Comparison of ENCODE assay signal across 18 cellular contexts in the genomic region with DNA sequence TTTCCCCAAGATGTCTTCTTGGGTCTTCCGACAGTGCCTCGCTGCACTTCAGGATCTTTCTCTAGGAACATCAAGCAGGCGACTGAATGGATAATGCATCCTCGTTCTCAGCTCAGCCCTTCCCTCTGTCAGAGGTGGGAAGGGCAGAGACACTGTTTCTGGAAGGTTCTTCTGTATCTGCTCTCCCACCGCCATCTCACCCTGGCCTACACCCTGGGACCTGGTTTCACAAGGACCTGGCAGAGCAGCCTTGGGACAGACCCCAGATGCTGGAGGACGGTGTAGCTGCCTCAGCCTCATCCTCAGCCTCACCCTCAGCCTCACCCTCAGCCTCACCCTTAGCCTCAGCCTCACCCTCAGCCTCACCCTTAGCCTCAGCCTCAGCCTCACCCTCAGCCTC. TPM values are rescaled to one million over a fixed set of nuclear protein-coding genes. Genes with fewer than 3 reads are reported as not detected.
DNase-seq lines count a peak whose midpoint lies in the region; ATAC-seq, FAIRE-seq and TF ChIP-seq lines count a peak whose summit lies in the region.
"Had no signal": no experiment of that assay in that cellular context is flagged by ENCODE, and none has a peak within 500 bp of the region (broad histone marks: within the 10 kb centered on the region; RNA-seq: fewer than 3 reads in every experiment).

No MANE protein-coding gene starts in this region.

- TF ChIP-seq POLR2A in sigmoid colon (IDR thresholded peaks at IDR 0.05) = no peak
- TF ChIP-seq POLR2A in lower leg skin (IDR thresholded peaks at IDR 0.05) = no peak

- no peaks in the 10 kb centered on the region for H4K20me1 ChIP-seq in neural progenitor cell (ENCODE audit: low read depth)

- no peaks in the 10 kb centered on the region for H3K9me3 ChIP-seq in neural progenitor cell (ENCODE audit: low read depth)
- no peaks in the 10 kb centered on the region for H3K9me3 ChIP-seq in sigmoid colon

- FAIRE-seq in GM18507 (lab: Jason Lieb, UNC) = peak; percentile 5
- FAIRE-seq: D721Med, HepG2 had no signal

- H3K27me3 Mint-ChIP-seq in activated naive CD8-positive, alpha-beta T cell treated with anti-CD3 and anti-CD28 coated beads, Interleukin-2, amount 10 ng/mL, durations not matched to agents 7 days and 5 days = peaks cover 13% of the 10 kb centered on the region
- no peaks in the 10 kb centered on the region for H3K27me3 Mint-ChIP-seq in activated naive CD8-positive, alpha-beta T cell treated with anti-CD3 and anti-CD28 coated beads for 36 hours
- no peaks in the 10 kb centered on the region for H3K27me3 Mint-ChIP-seq in neural progenitor cell (ENCODE audit: insufficient read depth, low read depth)

- H3K4me1 ChIP-seq in neural progenitor cell (peaks cover 4% of the 10 kb centered on the region), sigmoid colon (no peaks in the 10 kb centered on the region)

- H3K36me3 ChIP-seq in neural progenitor cell (no peaks in the 10 kb centered on the region), sigmoid colon (no peaks in the 10 kb centered on the region)

- H3K4me2 ChIP-seq in neural progenitor cell = no peak overlapping the region

- H3K4me3 ChIP-seq in neural progenitor cell = no peak overlapping the region
- H3K4me3 ChIP-seq in sigmoid colon = no peak overlapping the region
- no peak overlapping the region for H3K4me3 ChIP-seq in lower leg skin (ENCODE audit: low read depth, poor library complexity, severe bottlenecking)

- no peak overlapping the region for H3K4me3 Mint-ChIP-seq in activated naive CD8-positive, alpha-beta T cell treated with anti-CD3 and anti-CD28 coated beads, Interleukin-2, amount 10 ng/mL, durations not matched to agents 7 days and 5 days
- no peak overlapping the region for H3K4me3 Mint-ChIP-seq in activated naive CD8-positive, alpha-beta T cell treated with anti-CD3 and anti-CD28 coated beads for 36 hours
- H3K4me3 Mint-ChIP-seq in neural progenitor cell = no peak overlapping the region
- H3K4me3 Mint-ChIP-seq: B cell; CD8-positive, alpha-beta T cell had no signal

- intact Hi-C loops in sigmoid colon (cut with DNase I) (no loop called here), lower leg skin (cut with DNase I; ENCODE audit: low total_unique reads) (no loop called here)

- no peaks in the 10 kb centered on the region for H3F3A ChIP-seq in neural progenitor cell (ENCODE audit: low read depth)

- H3K27ac Mint-ChIP-seq in activated naive CD8-positive, alpha-beta T cell treated with anti-CD3 and anti-CD28 coated beads, Interleukin-2, amount 10 ng/mL, durations not matched to agents 7 days and 5 days = no peak overlapping the region
- H3K27ac Mint-ChIP-seq in activated naive CD8-positive, alpha-beta T cell treated with anti-CD3 and anti-CD28 coated beads for 36 hours = no peak overlapping the region
- peak overlapping the region; percentile 72 for H3K27ac Mint-ChIP-seq in neural progenitor cell
- H3K27ac Mint-ChIP-seq: B cell; CD8-positive, alpha-beta T cell had no signal

- peaks cover 21% of the 10 kb centered on the region for H3K4me1 Mint-ChIP-seq in activated naive CD8-positive, alpha-beta T cell treated with anti-CD3 and anti-CD28 coated beads, Interleukin-2, amount 10 ng/mL, durations not matched to agents 7 days and 5 days
- H3K4me1 Mint-ChIP-seq in activated naive CD8-positive, alpha-beta T cell treated with anti-CD3 and anti-CD28 coated beads for 36 hours = peaks cover 28% of the 10 kb centered on the region
- H3K4me1 Mint-ChIP-seq in neural progenitor cell = peaks cover 17% of the 10 kb centered on the region

- H3K27ac ChIP-seq in neural progenitor cell (no peak overlapping the region), sigmoid colon (no peak overlapping the region)
- H3K27ac ChIP-seq: C4-2B had no signal

- no peaks in the 10 kb centered on the region for H3K27me3 ChIP-seq in neural progenitor cell
- H3K27me3 ChIP-seq in sigmoid colon = peaks cover 0 to 15% (median 0%) of the 10 kb centered on the region in 3 donors

- no peak for TF ChIP-seq EP300 in sigmoid colon (IDR thresholded peaks at IDR 0.05)

- H3K79me2 ChIP-seq in neural progenitor cell (ENCODE audit: low read depth) = no peaks in the 10 kb centered on the region

- WGBS in sigmoid colon, 2 donors = 87 to 93% methylated on average over 6 of the region's 6 CpGs
- WGBS in lower leg skin, 2 donors = 79 to 86% methylated on average over 6 of the region's 6 CpGs

- POLR2A ChIA-PET in activated naive CD8-positive, alpha-beta T cell treated with anti-CD3 and anti-CD28 coated beads, Interleukin-2, amount 10 ng/mL, durations not matched to agents 7 days and 5 days (lab: Charles Lee) = no interaction called here

- no peak for ATAC-seq in activated naive CD8-positive, alpha-beta T cell treated with anti-CD3 and anti-CD28 coated beads, Interleukin-2, amount 10 ng/mL, durations not matched to agents 7 days and 5 days (ENCODE audit: low read depth)
- no peak for ATAC-seq in GM19455 (IDR thresholded peaks at IDR 0.05; ENCODE audit: unreplicated experiment)
- ATAC-seq: CD8-positive, alpha-beta T cell; HepG2 had no signal

- TF ChIP-seq CTCF in neural progenitor cell (IDR thresholded peaks at IDR 0.05) = no peak
- TF ChIP-seq CTCF in sigmoid colon (IDR thresholded peaks at IDR 0.05) = no peak
- no peak for TF ChIP-seq CTCF in lower leg skin (IDR thresholded peaks at IDR 0.05)

- H3K9me3 Mint-ChIP-seq in activated naive CD8-positive, alpha-beta T cell treated with anti-CD3 and anti-CD28 coated beads, Interleukin-2, amount 10 ng/mL, durations not matched to agents 7 days and 5 days = no peaks in the 10 kb centered on the region
- no peaks in the 10 kb centered on the region for H3K9me3 Mint-ChIP-seq in activated naive CD8-positive, alpha-beta T cell treated with anti-CD3 and anti-CD28 coated beads for 36 hours
- H3K9me3 Mint-ChIP-seq in neural progenitor cell = no peaks in the 10 kb centered on the region
- H3K9me3 Mint-ChIP-seq: CD8-positive, alpha-beta T cell had no signal

- no peak overlapping the region for H3K9ac ChIP-seq in neural progenitor cell

- DNase-seq in activated naive CD8-positive, alpha-beta T cell treated with anti-CD3 and anti-CD28 coated beads, Interleukin-2, amount 10 ng/mL, durations not matched to agents 7 days and 5 days = peak; percentile 6
- no peak for DNase-seq in activated naive CD8-positive, alpha-beta T cell treated with anti-CD3 and anti-CD28 coated beads for 36 hours
- DNase-seq in GM18507 (ENCODE audit: extremely low spot score, insufficient read length, low read depth) (no peak), neural progenitor cell (ENCODE audit: low spot score) (no peak), sigmoid colon (peak; percentile 26), NCI-H2029 treated with DMSO at 0.1 percent for 48 hours (lab: John Stamatoyannopoulos, UW) (no peak), lower leg skin (ENCODE audit: low spot score in 2 of 2) (no peak)
- DNase-seq: CD8-positive, alpha-beta T cell; COR-L47; DMS153; DMS79 treated with DMSO at 0.1 percent for 48 hours; GDM1; HCEC 1CT had no signal

- no peaks in the 10 kb centered on the region for H3K36me3 Mint-ChIP-seq in activated naive CD8-positive, alpha-beta T cell treated with anti-CD3 and anti-CD28 coated beads, Interleukin-2, amount 10 ng/mL, durations not matched to agents 7 days and 5 days
- peaks cover 1% of the 10 kb centered on the region for H3K36me3 Mint-ChIP-seq in activated naive CD8-positive, alpha-beta T cell treated with anti-CD3 and anti-CD28 coated beads for 36 hours
- no peaks in the 10 kb centered on the region for H3K36me3 Mint-ChIP-seq in neural progenitor cell
- H3K36me3 Mint-ChIP-seq: CD8-positive, alpha-beta T cell had no signal

- no peak overlapping the region for H2AFZ ChIP-seq in neural progenitor cell (replicated peaks)

RNA-seq across cellular contexts. Expression of a gene that starts 18.5 kb away (rescaled TPM):
- 10 to 100 TPM; 47.1 to 51.2 TPM for total RNA-seq in activated naive CD8-positive, alpha-beta T cell treated with anti-CD3 and anti-CD28 coated beads, Interleukin-2, amount 10 ng/mL, durations not matched to agents 7 days and 5 days
- total RNA-seq in activated naive CD8-positive, alpha-beta T cell treated with anti-CD3 and anti-CD28 coated beads for 36 hours = 100 to 1,000 TPM; 104 to 108 TPM
- total RNA-seq in neural progenitor cell (ENCODE audit: low replicate concordance) = 22.2 and 30.2 TPM in 2 replicates
- total RNA-seq in sigmoid colon = 10 to 100 TPM; 32.4 to 59.4 (median 49.2) TPM
- 10 to 100 TPM; 65.9 to 77.9 (median 70.9) TPM for polyA plus RNA-seq in sigmoid colon
- 10 to 100 TPM; 34.6 to 59.4 (median 42.6) TPM for total RNA-seq in lower leg skin

RNA-seq across cellular contexts. Expression of a gene that starts 20.1 kb away (rescaled TPM):
- 10 to 100 TPM; 24.7 to 27.7 TPM for total RNA-seq in activated naive CD8-positive, alpha-beta T cell treated with anti-CD3 and anti-CD28 coated beads, Interleukin-2, amount 10 ng/mL, durations not matched to agents 7 days and 5 days
- 10 to 100 TPM; 40.5 to 42.4 TPM for total RNA-seq in activated naive CD8-positive, alpha-beta T cell treated with anti-CD3 and anti-CD28 coated beads for 36 hours
- total RNA-seq in neural progenitor cell (ENCODE audit: low replicate concordance) (54.2 TPM in 2 replicates), sigmoid colon (10 to 100 TPM; 34.9 to 82.6 (median 55.4) TPM), lower leg skin (10 to 100 TPM; 22.0 to 86.9 (median 49.7) TPM)
- polyA plus RNA-seq in sigmoid colon = 100 to 1,000 TPM in 2 of 3 donors, 10 to 100 TPM in 1; 94.0 to 156 (median 111) TPM

Comparison
In these comparisons a context has a peak if more than half of its experiments do, and no peak if none do; other contexts are left out.
1. DNase-seq: peak in activated naive CD8-positive, alpha-beta T cell treated with anti-CD3 and anti-CD28 coated beads, Interleukin-2, amount 10 ng/mL, durations not matched to agents 7 days and 5 days (single experiment) and sigmoid colon (single experiment); none in activated naive CD8-positive, alpha-beta T cell treated with anti-CD3 and anti-CD28 coated beads for 36 hours (single experiment), GM18507 (single experiment), neural progenitor cell (single experiment), NCI-H2029 treated with DMSO at 0.1 percent for 48 hours (single experiment) and lower leg skin (0 of 2).